In genomic region chr19:49403404-49404187, GRCh38 we compare ENCODE assay signal across 11 cellular contexts. TPM values are rescaled to one million over a fixed set of nuclear protein-coding genes. Genes with fewer than 3 reads are reported as not detected.
DNase-seq lines count a peak whose midpoint lies in the region; ATAC-seq and TF ChIP-seq lines count a peak whose summit lies in the region.
"Had no signal": no experiment of that assay in that cellular context is flagged by ENCODE, and none has a peak within 500 bp of the region (broad histone marks: within the 10 kb centered on the region; RNA-seq: fewer than 3 reads in every experiment).

No MANE protein-coding gene starts in this region.

- no peak overlapping the region for H3K27ac ChIP-seq in left lung
- H3K27ac ChIP-seq: prostate gland had no signal

- no peaks in the 10 kb centered on the region for H3K36me3 ChIP-seq in left lung
- H3K36me3 ChIP-seq: prostate gland had no signal

- DNase-seq in DMS79 treated with DMSO at 0.1 percent for 48 hours (lab: John Stamatoyannopoulos, UW), result peak; percentile 97
- DNase-seq in NCI-H1105 treated with DMSO at 0.1 percent for 48 hours (lab: John Stamatoyannopoulos, UW), result peak; percentile 47
- peak; percentile 77 for DNase-seq in SHP77 treated with DMSO at 0.1 percent for 48 hours (lab: John Stamatoyannopoulos, UW)
- no peak for DNase-seq in left lung
- DNase-seq in activated T-helper 2 cell treated with anti-CD3 and anti-CD28 coated beads, Interferon-gamma antibody, Interleukin-2, Interleukin-4, amounts not matched to agents 10 μg/mL and 5 μg/mL and 100 μg/mL, durations not matched to agents 14 hours and 24 hours and 36 hours (ENCODE audit: low spot score), result no peak
- DNase-seq in CD14-positive monocyte (ENCODE audit: low spot score), result no peak
- DNase-seq in cerebellum (ENCODE audit: low spot score), result no peak
- DNase-seq: activated naive CD4-positive, alpha-beta T cell treated with Interleukin-2 at 50 U/mL for 16 hours had no signal

- intact Hi-C loops in left lung (cut with DNase I) (no loop called here), CD14-positive monocyte (cut with micrococcal nuclease) (no loop called here)
- intact Hi-C loops in activated T-helper 2 cell treated with anti-CD3 and anti-CD28 coated beads, Interferon-gamma antibody, Interleukin-2, Interleukin-4, amounts not matched to agents 10 μg/mL and 5 μg/mL and 100 μg/mL, durations not matched to agents 14 hours and 24 hours and 36 hours (cut with micrococcal nuclease), result no loop called here

- no peak overlapping the region for H3K4me3 Mint-ChIP-seq in activated T-helper 2 cell treated with anti-CD3 and anti-CD28 coated beads, Interferon-gamma antibody, Interleukin-2, Interleukin-4, amounts not matched to agents 10 μg/mL and 5 μg/mL and 100 μg/mL, durations not matched to agents 14 hours and 24 hours and 36 hours (ENCODE audit: low read depth)
- H3K4me3 Mint-ChIP-seq in CD14-positive monocyte, result no peak overlapping the region
- H3K4me3 Mint-ChIP-seq: T-helper 2 cell treated with Interferon-gamma antibody and Interleukin-4, amounts not matched to agents 5 μg/mL and 100 μg/mL, for 36 hours had no signal

- H3K9me3 ChIP-seq in left lung, result no peaks in the 10 kb centered on the region
- H3K9me3 ChIP-seq: prostate gland had no signal

- TF ChIP-seq CTCF in left lung (IDR thresholded peaks at IDR 0.05) (no peak), CD14-positive monocyte (IDR thresholded peaks at IDR 0.05) (no peak)

- no peaks in the 10 kb centered on the region for H3K9me3 Mint-ChIP-seq in activated T-helper 2 cell treated with anti-CD3 and anti-CD28 coated beads, Interferon-gamma antibody, Interleukin-2, Interleukin-4, amounts not matched to agents 10 μg/mL and 5 μg/mL and 100 μg/mL, durations not matched to agents 14 hours and 24 hours and 36 hours
- no peaks in the 10 kb centered on the region for H3K9me3 Mint-ChIP-seq in CD14-positive monocyte
- H3K9me3 Mint-ChIP-seq: T-helper 2 cell treated with Interferon-gamma antibody and Interleukin-4, amounts not matched to agents 5 μg/mL and 100 μg/mL, for 36 hours had no signal

- H3K27me3 ChIP-seq in left lung, result peaks cover 0 to 5% of the 10 kb centered on the region in 2 donors

- no peak overlapping the region for H3K27ac Mint-ChIP-seq in activated T-helper 2 cell treated with anti-CD3 and anti-CD28 coated beads, Interferon-gamma antibody, Interleukin-2, Interleukin-4, amounts not matched to agents 10 μg/mL and 5 μg/mL and 100 μg/mL, durations not matched to agents 14 hours and 24 hours and 36 hours
- H3K27ac Mint-ChIP-seq in CD14-positive monocyte, result peak overlapping the region in 2 of 7 donors; percentile 41 to 60
- H3K27ac Mint-ChIP-seq: T-helper 2 cell treated with Interferon-gamma antibody and Interleukin-4, amounts not matched to agents 5 μg/mL and 100 μg/mL, for 36 hours had no signal

- peaks cover 26% of the 10 kb centered on the region for H3K4me1 Mint-ChIP-seq in activated T-helper 2 cell treated with anti-CD3 and anti-CD28 coated beads, Interferon-gamma antibody, Interleukin-2, Interleukin-4, amounts not matched to agents 10 μg/mL and 5 μg/mL and 100 μg/mL, durations not matched to agents 14 hours and 24 hours and 36 hours (ENCODE audit: low read depth)
- peaks cover 4% of the 10 kb centered on the region for H3K4me1 Mint-ChIP-seq in CD14-positive monocyte

- ATAC-seq in left lung (peak; percentile 29), HG02970 (IDR thresholded peaks at IDR 0.05; ENCODE audit: low FRiP score, unreplicated experiment) (no peak)

- H3K4me3 ChIP-seq in left lung, result no peak overlapping the region
- H3K4me3 ChIP-seq: prostate gland had no signal

- no peaks in the 10 kb centered on the region for H3K36me3 Mint-ChIP-seq in activated T-helper 2 cell treated with anti-CD3 and anti-CD28 coated beads, Interferon-gamma antibody, Interleukin-2, Interleukin-4, amounts not matched to agents 10 μg/mL and 5 μg/mL and 100 μg/mL, durations not matched to agents 14 hours and 24 hours and 36 hours (ENCODE audit: low read depth)
- no peaks in the 10 kb centered on the region for H3K36me3 Mint-ChIP-seq in CD14-positive monocyte

- H3K27me3 Mint-ChIP-seq in activated T-helper 2 cell treated with anti-CD3 and anti-CD28 coated beads, Interferon-gamma antibody, Interleukin-2, Interleukin-4, amounts not matched to agents 10 μg/mL and 5 μg/mL and 100 μg/mL, durations not matched to agents 14 hours and 24 hours and 36 hours (ENCODE audit: low read depth), result peaks cover 2% of the 10 kb centered on the region
- H3K27me3 Mint-ChIP-seq in CD14-positive monocyte (ENCODE audit: low read depth in 3 of 3), result peaks cover 5 to 7% (median 6%) of the 10 kb centered on the region in 3 donors

- no peaks in the 10 kb centered on the region for H3K4me1 ChIP-seq in left lung
- H3K4me1 ChIP-seq: prostate gland had no signal

RNA-seq across cellular contexts. Expression of gene KASH5, which starts 15.5 kb away (rescaled TPM):
- total RNA-seq in left lung (1 to 10 TPM in 1 of 2 donors, under 1 TPM in 1; 0.84 to 3.6 TPM), cerebellum (not detected)
- total RNA-seq in activated T-helper 2 cell treated with anti-CD3 and anti-CD28 coated beads, Interferon-gamma antibody, Interleukin-2, Interleukin-4, amounts not matched to agents 10 μg/mL and 5 μg/mL and 100 μg/mL, durations not matched to agents 14 hours and 24 hours and 36 hours, result 0.14 and 0.28 TPM in 2 replicates
- not detected for polyA plus RNA-seq in CD14-positive monocyte

RNA-seq across cellular contexts. Expression of gene PTH2, which starts 19.6 kb away (rescaled TPM):
- total RNA-seq in left lung, result not detected
- total RNA-seq in activated T-helper 2 cell treated with anti-CD3 and anti-CD28 coated beads, Interferon-gamma antibody, Interleukin-2, Interleukin-4, amounts not matched to agents 10 μg/mL and 5 μg/mL and 100 μg/mL, durations not matched to agents 14 hours and 24 hours and 36 hours, result not detected in 2 replicates
- polyA plus RNA-seq in CD14-positive monocyte, result not detected
- total RNA-seq in cerebellum, result not detected
- total RNA-seq: prostate gland had no signal

RNA-seq across cellular contexts. Expression of gene GFY, which starts 21.6 kb away (rescaled TPM):
- total RNA-seq in left lung (not detected), cerebellum (not detected)
- not detected in 2 replicates for total RNA-seq in activated T-helper 2 cell treated with anti-CD3 and anti-CD28 coated beads, Interferon-gamma antibody, Interleukin-2, Interleukin-4, amounts not matched to agents 10 μg/mL and 5 μg/mL and 100 μg/mL, durations not matched to agents 14 hours and 24 hours and 36 hours
- polyA plus RNA-seq in CD14-positive monocyte, result not detected
- total RNA-seq: prostate gland had no signal

RNA-seq across cellular contexts. Expression of gene SLC17A7, which starts 37.7 kb away (rescaled TPM):
- under 1 TPM; 0.29 to 0.34 TPM for total RNA-seq in left lung
- total RNA-seq in activated T-helper 2 cell treated with anti-CD3 and anti-CD28 coated beads, Interferon-gamma antibody, Interleukin-2, Interleukin-4, amounts not matched to agents 10 μg/mL and 5 μg/mL and 100 μg/mL, durations not matched to agents 14 hours and 24 hours and 36 hours, result 0.16 TPM in 1 of 2 replicates, not detected in the other
- under 1 TPM in 1 of 2 donors, not detected in 1; 0.09 TPM for polyA plus RNA-seq in CD14-positive monocyte
- total RNA-seq in cerebellum, result 3.8 TPM

RNA-seq across cellular contexts. Expression of gene DKKL1, which starts 39.9 kb away (rescaled TPM):
- total RNA-seq in left lung (1 to 10 TPM in 1 of 2 donors, not detected in 1; 1.0 TPM), cerebellum (0.73 TPM)
- not detected in 2 replicates for total RNA-seq in activated T-helper 2 cell treated with anti-CD3 and anti-CD28 coated beads, Interferon-gamma antibody, Interleukin-2, Interleukin-4, amounts not matched to agents 10 μg/mL and 5 μg/mL and 100 μg/mL, durations not matched to agents 14 hours and 24 hours and 36 hours
- not detected for polyA plus RNA-seq in CD14-positive monocyte

Comparison
In these comparisons a context has a peak if more than half of its experiments do, and no peak if none do; other contexts are left out.
1. DNase-seq: peak in DMS79 treated with DMSO at 0.1 percent for 48 hours (single experiment), NCI-H1105 treated with DMSO at 0.1 percent for 48 hours (single experiment) and SHP77 treated with DMSO at 0.1 percent for 48 hours (single experiment); none in left lung (0 of 2), activated T-helper 2 cell treated with anti-CD3 and anti-CD28 coated beads, Interferon-gamma antibody, Interleukin-2, Interleukin-4, amounts not matched to agents 10 μg/mL and 5 μg/mL and 100 μg/mL, durations not matched to agents 14 hours and 24 hours and 36 hours (single experiment), CD14-positive monocyte (single experiment) and cerebellum (single experiment).